Comparison of ENCODE assay signal across 8 cellular contexts in the genomic region with DNA sequence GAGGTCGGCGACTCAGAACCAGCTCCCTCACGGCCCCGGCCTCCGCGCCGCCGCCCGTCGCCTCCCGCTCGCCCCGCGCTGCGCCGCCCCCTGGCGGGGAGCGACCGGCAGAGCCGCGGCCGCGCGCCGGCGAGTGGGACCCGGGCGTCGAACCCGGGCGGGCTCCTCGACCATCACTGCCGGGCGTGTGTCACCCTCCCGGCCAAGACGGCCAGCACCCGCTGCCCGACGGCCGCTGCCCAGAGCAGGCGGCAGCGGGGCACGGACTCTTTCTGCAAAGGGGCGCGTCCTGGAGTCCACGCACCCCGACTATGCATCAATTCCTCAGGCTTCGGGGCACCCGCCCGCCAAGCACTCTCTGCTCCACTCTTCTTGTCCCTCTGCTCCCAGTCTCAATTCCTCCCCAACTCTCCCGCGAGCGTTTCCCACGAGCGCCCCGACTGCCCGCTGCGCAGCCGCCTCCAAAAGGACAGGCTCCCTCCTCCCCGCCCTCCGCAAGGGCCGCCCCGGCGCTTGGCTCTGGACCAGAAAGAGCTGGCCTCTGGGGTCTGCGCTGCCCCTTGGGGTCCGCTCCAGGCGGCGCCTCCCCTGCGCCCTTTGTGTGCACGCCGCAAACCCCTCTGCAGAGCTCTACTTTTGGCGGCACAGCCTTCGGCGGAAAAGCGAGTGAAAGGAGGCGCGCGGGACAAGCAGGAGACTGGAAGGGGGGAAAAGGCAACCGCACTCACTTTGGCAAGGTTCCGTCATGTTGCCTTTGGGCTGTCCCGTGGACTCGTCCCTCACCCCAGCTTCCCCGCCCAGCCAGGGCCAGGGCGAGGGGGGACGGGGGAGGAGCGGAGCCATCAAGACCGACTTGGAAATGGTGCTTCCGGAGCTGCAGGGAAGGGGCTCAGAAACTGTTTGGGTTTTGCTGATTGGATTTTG. TPM values are rescaled to one million over a fixed set of nuclear protein-coding genes. Genes with fewer than 3 reads are reported as not detected.
A peak's percentile ranks its signal among the peaks of the same experiment; 100 is the strongest.
DNase-seq lines count a peak whose midpoint lies in the region; ATAC-seq and TF ChIP-seq lines count a peak whose summit lies in the region.

No MANE protein-coding gene starts in this region.

- H3K4me1 ChIP-seq in NT2/D1 (ENCODE audit: insufficient read depth, insufficient read length) (no peaks in the 10 kb centered on the region), fibroblast of lung (ENCODE audit: control insufficient read depth, extremely low read depth, insufficient read depth, low read length) (peaks cover 8% of the 10 kb centered on the region)

- no peak; the same call in 1 of the 2 replicates for TF ChIP-seq CTCF in AG09319 (IDR thresholded peaks at IDR 0.05; ENCODE audit: low read depth, low read length)
- peak in 1 of 2 donors; percentile 23 for TF ChIP-seq CTCF in fibroblast of lung (conservative IDR thresholded peaks at IDR 0.05 in 1 of 2, IDR thresholded peaks at IDR 0.05 in 1 of 2; ENCODE audit: low read depth in 1 of 2, low read length in 2 of 2)

- H3K4me1 Mint-ChIP-seq in naive B cell = peaks cover 21 to 24% (median 21%) of the 10 kb centered on the region in 3 donors
- H3K4me1 Mint-ChIP-seq in stimulated activated naive CD8-positive, alpha-beta T cell treated with anti-CD3 and anti-CD28 coated beads, Interleukin-15, amount 100 ng/mL, for 72 hours = peaks cover 21% of the 10 kb centered on the region

- no peaks in the 10 kb centered on the region for H3K36me3 Mint-ChIP-seq in naive B cell

- H3K9ac ChIP-seq in NT2/D1 (ENCODE audit: insufficient read length, low read depth) = peak overlapping the region; percentile 79
- peak overlapping the region; percentile 83 for H3K9ac ChIP-seq in fibroblast of lung (ENCODE audit: insufficient read depth, low read length)

- H3K36me3 ChIP-seq in NT2/D1 (ENCODE audit: insufficient read depth, insufficient read length, low read length) (no peaks in the 10 kb centered on the region), fibroblast of lung (ENCODE audit: control insufficient read depth, insufficient read depth, low read length) (peaks cover 2% of the 10 kb centered on the region)

- peaks cover 15% of the 10 kb centered on the region for H3K27me3 ChIP-seq in NT2/D1 (ENCODE audit: insufficient read depth, insufficient read length)
- no peaks in the 10 kb centered on the region for H3K27me3 ChIP-seq in fibroblast of lung (ENCODE audit: control insufficient read depth, insufficient read depth, low read length)

- ATAC-seq in GM18861 (IDR thresholded peaks at IDR 0.05; ENCODE audit: unreplicated experiment) = peak; percentile 51
- peak; percentile 45 for ATAC-seq in HG03066 (IDR thresholded peaks at IDR 0.05; ENCODE audit: low read depth, unreplicated experiment)
- ATAC-seq in naive B cell (ENCODE audit: low read depth in 2 of 2) = peak; percentile 56 to 62
- peak; percentile 70 for ATAC-seq in stimulated activated naive CD8-positive, alpha-beta T cell treated with anti-CD3 and anti-CD28 coated beads, Interleukin-15, amount 100 ng/mL, for 72 hours

- peak overlapping the region; percentile 23 for H3K4me2 ChIP-seq in fibroblast of lung (ENCODE audit: extremely low read depth, insufficient read depth, low read length)

- peak overlapping the region; percentile 45 for H2AFZ ChIP-seq in fibroblast of lung (ENCODE audit: low read length)

- peaks cover 2% of the 10 kb centered on the region for H4K20me1 ChIP-seq in fibroblast of lung (ENCODE audit: control insufficient read depth, extremely low read depth, insufficient read depth, low read length)

- H3K27ac ChIP-seq in fibroblast of lung (ENCODE audit: insufficient read depth, low read length) = peak overlapping the region; percentile 85

- H3K9me3 Mint-ChIP-seq in naive B cell = no peaks in the 10 kb centered on the region
- no peaks in the 10 kb centered on the region for H3K9me3 Mint-ChIP-seq in stimulated activated naive CD8-positive, alpha-beta T cell treated with anti-CD3 and anti-CD28 coated beads, Interleukin-15, amount 100 ng/mL, for 72 hours

- H3K4me3 ChIP-seq in NT2/D1 (ENCODE audit: insufficient read length, low read depth) (peak overlapping the region; percentile 77), fibroblast of lung (replicated peaks in 1 of 4; ENCODE audit: control extremely low read depth in 1 of 4, insufficient read depth in 1 of 4, low read depth in 3 of 4, low read length in 4 of 4) (peak overlapping the region; percentile 96 to 100 (median 98))

- peak; percentile 70 for DNase-seq in AG09319 (ENCODE audit: extremely low read depth, low read depth)
- DNase-seq in NT2/D1 (ENCODE audit: low read depth, low spot score) = peak; percentile 32
- DNase-seq in activated T-helper 1 cell treated with anti-CD3 and anti-CD28 coated beads, Interleukin-2, amount 50 U/mL, for 16 hours (ENCODE audit: low read depth in 1 of 2, low spot score in 1 of 2) = peak; percentile 22 to 47
- peak; percentile 80 to 92 for DNase-seq in fibroblast of lung (ENCODE audit: low read depth in 2 of 2)
- DNase-seq in naive B cell = peak; percentile 46
- peak; percentile 65 to 73 for DNase-seq in stimulated activated naive CD8-positive, alpha-beta T cell treated with anti-CD3 and anti-CD28 coated beads, Interleukin-15, amount 100 ng/mL, for 72 hours

- H3K4me3 Mint-ChIP-seq in naive B cell = peak overlapping the region; percentile 85 to 94 (median 92)
- H3K4me3 Mint-ChIP-seq in stimulated activated naive CD8-positive, alpha-beta T cell treated with anti-CD3 and anti-CD28 coated beads, Interleukin-15, amount 100 ng/mL, for 72 hours = peak overlapping the region; percentile 88 to 95

- no peaks in the 10 kb centered on the region for H3K9me3 ChIP-seq in NT2/D1 (ENCODE audit: insufficient read depth, low read length)
- no peaks in the 10 kb centered on the region for H3K9me3 ChIP-seq in fibroblast of lung (ENCODE audit: control insufficient read depth, insufficient read depth, low read depth, low read length)

- peaks cover 10 to 43% (median 41%) of the 10 kb centered on the region in 3 donors for H3K27me3 Mint-ChIP-seq in naive B cell
- H3K27me3 Mint-ChIP-seq in stimulated activated naive CD8-positive, alpha-beta T cell treated with anti-CD3 and anti-CD28 coated beads, Interleukin-15, amount 100 ng/mL, for 72 hours = peaks cover 28% of the 10 kb centered on the region

- peak overlapping the region in 2 of 6 donors; percentile 30 to 88 for H3K27ac Mint-ChIP-seq in naive B cell
- no peak overlapping the region for H3K27ac Mint-ChIP-seq in stimulated activated naive CD8-positive, alpha-beta T cell treated with anti-CD3 and anti-CD28 coated beads, Interleukin-15, amount 100 ng/mL, for 72 hours

- peaks cover 60% of the 10 kb centered on the region for H3K79me2 ChIP-seq in fibroblast of lung (ENCODE audit: control insufficient read depth, insufficient read depth, low read length)

RNA-seq across cellular contexts. Expression of gene PDE5A, which starts 1.1 kb away (rescaled TPM):
- total RNA-seq in fibroblast of lung = 383 and 832 TPM in 2 replicates
- polyA plus RNA-seq in fibroblast of lung (197 and 253 TPM in 2 replicates), naive B cell (ENCODE audit: low read depth in 6 of 6) (1 to 10 TPM in 5 of 6 donors, under 1 TPM in 1; 0.46 to 2.5 (median 1.9) TPM)
- 137 and 178 TPM in 2 replicates for polyA plus RNA-seq in fibroblast of lung (2012)
- polyA minus RNA-seq in fibroblast of lung (ENCODE audit: low replicate concordance) = 227 and 333 TPM in 2 replicates

Comparison
In these comparisons a context has a peak if more than half of its experiments do, and no peak if none do; other contexts are left out.
1. Peak in every context shown above with its lines: DNase-seq, ATAC-seq, H3K4me3 ChIP-seq and H3K27ac ChIP-seq.
2. DNase-seq: peak in every context shown above with its lines; median percentile 86 in fibroblast of lung; 70 in AG09319; 69 in stimulated activated naive CD8-positive, alpha-beta T cell treated with anti-CD3 and anti-CD28 coated beads, Interleukin-15, amount 100 ng/mL, for 72 hours; 46 in naive B cell; 34 in activated T-helper 1 cell treated with anti-CD3 and anti-CD28 coated beads, Interleukin-2, amount 50 U/mL, for 16 hours; 32 in NT2/D1.
3. RNA of gene PDE5A, which starts 1.1 kb away (polyA plus RNA-seq): 137 to 253 TPM in fibroblast of lung; 0.46 to 2.5 TPM in naive B cell; every median in the first group is over 10 times any median in the second.